8 cellular contexts compared by ENCODE assay signal in genomic region chr19:3154957-3155736, GRCh38. TPM values are rescaled to one million over a fixed set of nuclear protein-coding genes. Genes with fewer than 3 reads are reported as not detected.
DNase-seq lines count a peak whose midpoint lies in the region; TF ChIP-seq lines count a peak whose summit lies in the region.

No MANE protein-coding gene starts in this region.

- peak; percentile 94 for DNase-seq in A673 (ENCODE audit: low spot score)
- peak; percentile 86 for DNase-seq in Karpas-422
- peak; percentile 63 to 77 for DNase-seq in activated CD4-positive, alpha-beta T cell treated with anti-CD3 and anti-CD28 coated beads for 24 hours (ENCODE audit: low read depth in 2 of 2)
- DNase-seq in mucosa of gallbladder (ENCODE audit: low spot score) = peak; percentile 73
- DNase-seq in stomach = peak; percentile 61
- DNase-seq in medulla oblongata (ENCODE audit: extremely low spot score) = no peak

- no peak for TF ChIP-seq EP300 in stomach (IDR thresholded peaks at IDR 0.05)

- no peak overlapping the region for H3K4me3 ChIP-seq in A673 (ENCODE audit: low read depth, low read length, poor library complexity, severe bottlenecking)
- no peak overlapping the region for H3K4me3 ChIP-seq in Karpas-422 (ENCODE audit: low read length)
- H3K4me3 ChIP-seq in stomach = no peak overlapping the region

- H2AFZ ChIP-seq in Karpas-422 (ENCODE audit: low read length) = no peak overlapping the region

- peak overlapping the region; percentile 14; the same call in 1 of the 2 replicates for H3K9ac ChIP-seq in Karpas-422 (ENCODE audit: low read length)

- intact Hi-C loops in A673 (cut with micrococcal nuclease; ENCODE audit: unreplicated experiment) = no loop called here
- intact Hi-C loops in stomach (cut with DNase I; ENCODE audit: low total_unique reads) = no loop called here

- H3K9me2 ChIP-seq in Karpas-422 (replicated peaks; ENCODE audit: insufficient read depth, low read length) = no peaks in the 10 kb centered on the region

- H3K4me1 ChIP-seq in A673 (ENCODE audit: insufficient read depth, low read length, poor library complexity, severe bottlenecking) = peaks cover 9% of the 10 kb centered on the region
- peaks cover 10% of the 10 kb centered on the region for H3K4me1 ChIP-seq in Karpas-422 (ENCODE audit: low read length)
- H3K4me1 ChIP-seq in stomach = peaks cover 0 to 4% (median 0%) of the 10 kb centered on the region in 4 donors

- H3K27ac ChIP-seq in A673 (ENCODE audit: low read depth, low read length, poor library complexity, severe bottlenecking) (peak overlapping the region; percentile 58), Karpas-422 (ENCODE audit: low read length) (no peak overlapping the region), cingulate gyrus (ENCODE audit: low read depth, low read length) (peak overlapping the region; percentile 24), stomach (peak overlapping the region; percentile 16 to 75 (median 43))

- WGBS in stomach, 5 donors = 60 to 74% (median 66%) methylated on average over 20 to 21 of the region's 21 CpGs

- H3K9me3 ChIP-seq in A673 (ENCODE audit: low read depth, low read length, poor library complexity, severe bottlenecking) (no peaks in the 10 kb centered on the region), Karpas-422 (ENCODE audit: low read length) (no peaks in the 10 kb centered on the region), stomach (no peaks in the 10 kb centered on the region)

- H3K27me3 ChIP-seq in A673 (replicated peaks; ENCODE audit: insufficient read depth, low read depth, low read length, poor library complexity) (no peaks in the 10 kb centered on the region), Karpas-422 (ENCODE audit: low read length) (no peaks in the 10 kb centered on the region), stomach (peaks cover 0 to 16% (median 0%) of the 10 kb centered on the region in 3 donors)

- CTCF ChIA-PET in A673 (lab: Charles Lee) = no interaction called here

- H3K36me3 ChIP-seq in A673 (ENCODE audit: insufficient read depth, low read length, poor library complexity, severe bottlenecking) = no peaks in the 10 kb centered on the region
- no peaks in the 10 kb centered on the region for H3K36me3 ChIP-seq in Karpas-422 (ENCODE audit: insufficient read depth, low read length)
- peaks cover 0 to 18% (median 6%) of the 10 kb centered on the region in 4 donors for H3K36me3 ChIP-seq in stomach

- no TSS peak for BruUV-seq in A673 (replicated peaks; lab: Mats Ljungman, UMichigan)

- POLR2A ChIA-PET in A673 (lab: Charles Lee; ENCODE audit: low non-redundant PET) = no interaction called here

- no peaks in the 10 kb centered on the region for H3K79me2 ChIP-seq in Karpas-422 (ENCODE audit: low read length)

- H4K20me1 ChIP-seq in Karpas-422 (ENCODE audit: insufficient read depth, low read depth, low read length) = no peaks in the 10 kb centered on the region

- TF ChIP-seq POLR2A in GM19099 (IDR thresholded peaks at IDR 0.05; ENCODE audit: extremely low read depth, insufficient read length, low read depth) (peak; percentile 58), stomach (IDR thresholded peaks at IDR 0.05) (no peak)

- H3K4me2 ChIP-seq in Karpas-422 (ENCODE audit: low read depth, low read length, poor library complexity, severe bottlenecking) = peak overlapping the region; percentile 14

- TF ChIP-seq CTCF in A673 (conservative IDR thresholded peaks at IDR 0.05; ENCODE audit: low read depth, low read length) (no peak), stomach (IDR thresholded peaks at IDR 0.05) (no peak)

RNA-seq across cellular contexts. Expression of gene GNA15, which starts 19.3 kb away (rescaled TPM):
- total RNA-seq in A673 (2021) (0.26 TPM in 1 of 2 replicates, not detected in the other), mucosa of gallbladder (6.4 TPM), stomach (1 to 10 TPM in 2 of 5 donors, under 1 TPM in 1, not detected in 2; 0.45 to 4.8 (median 4.5) TPM)
- total RNA-seq in Karpas-422 (2014; rRNA removed; shearing (Covaris generic); ENCODE audit: low replicate concordance) = not detected in 2 replicates
- polyA plus RNA-seq in stomach = 10 to 100 TPM in 1 of 3 donors, 1 to 10 TPM in 2; 4.9 to 15.1 (median 7.8) TPM

RNA-seq across cellular contexts. Expression of gene S1PR4, which starts 23.4 kb away (rescaled TPM):
- total RNA-seq in A673 (2021) (not detected in 2 replicates), mucosa of gallbladder (2.4 TPM), stomach (10 to 100 TPM in 2 of 5 donors, 1 to 10 TPM in 1, not detected in 2; 4.6 to 22.2 (median 11.6) TPM)
- total RNA-seq in Karpas-422 (2014; rRNA removed; shearing (Covaris generic); ENCODE audit: low replicate concordance) = not detected in 2 replicates
- polyA plus RNA-seq in stomach = 1 to 10 TPM; 1.3 to 2.3 (median 2.2) TPM

RNA-seq across cellular contexts. Expression of gene NCLN, which starts 30.6 kb away (rescaled TPM):
- 104 and 122 TPM in 2 replicates for total RNA-seq in A673 (2021)
- 30.0 and 37.6 TPM in 2 replicates for total RNA-seq in Karpas-422 (2014; rRNA removed; shearing (Covaris generic); ENCODE audit: low replicate concordance)
- 44.9 TPM for total RNA-seq in mucosa of gallbladder
- 100 to 1,000 TPM in 2 of 5 donors, 10 to 100 TPM in 3; 16.7 to 381 (median 93.6) TPM for total RNA-seq in stomach
- polyA plus RNA-seq in stomach = 10 to 100 TPM; 42.3 to 45.8 (median 44.6) TPM
